1 cellular context compared by ENCODE assay signal in the genomic region with DNA sequence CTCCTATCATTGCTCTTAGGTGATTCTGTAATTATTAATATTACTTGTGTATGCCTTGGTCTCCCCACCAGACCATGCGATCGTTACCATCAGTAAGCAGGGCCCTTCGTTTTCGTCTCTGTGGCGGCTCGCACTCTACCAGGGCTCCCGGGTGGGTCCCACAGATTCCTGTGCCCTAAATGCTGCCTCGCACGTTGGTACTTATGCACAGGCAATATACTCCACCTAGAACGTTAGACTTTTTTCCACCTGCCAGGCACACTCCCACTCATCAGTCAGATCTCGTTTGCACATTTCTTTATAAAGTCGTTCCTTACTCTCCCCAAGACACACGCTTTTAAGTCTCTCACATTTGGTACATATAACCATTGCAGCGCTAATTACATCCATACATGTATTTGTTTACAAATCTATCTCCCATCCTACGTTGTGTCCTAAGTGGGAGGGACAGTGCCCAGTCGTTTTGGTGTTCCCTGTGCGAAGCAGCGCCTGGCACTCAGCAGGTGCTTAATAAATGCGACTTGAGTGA.
A peak's percentile ranks its signal among the peaks of the same experiment; 100 is the strongest.
TF ChIP-seq lines count a peak whose summit lies in the region.

No MANE protein-coding gene starts in this region.

TF ChIP-seq in K562, 482 proteins besides CTCF, POLR2A, EP300 and RAD21 (continued from another document and continues in another):
- TF ChIP-seq, protein P1, sequence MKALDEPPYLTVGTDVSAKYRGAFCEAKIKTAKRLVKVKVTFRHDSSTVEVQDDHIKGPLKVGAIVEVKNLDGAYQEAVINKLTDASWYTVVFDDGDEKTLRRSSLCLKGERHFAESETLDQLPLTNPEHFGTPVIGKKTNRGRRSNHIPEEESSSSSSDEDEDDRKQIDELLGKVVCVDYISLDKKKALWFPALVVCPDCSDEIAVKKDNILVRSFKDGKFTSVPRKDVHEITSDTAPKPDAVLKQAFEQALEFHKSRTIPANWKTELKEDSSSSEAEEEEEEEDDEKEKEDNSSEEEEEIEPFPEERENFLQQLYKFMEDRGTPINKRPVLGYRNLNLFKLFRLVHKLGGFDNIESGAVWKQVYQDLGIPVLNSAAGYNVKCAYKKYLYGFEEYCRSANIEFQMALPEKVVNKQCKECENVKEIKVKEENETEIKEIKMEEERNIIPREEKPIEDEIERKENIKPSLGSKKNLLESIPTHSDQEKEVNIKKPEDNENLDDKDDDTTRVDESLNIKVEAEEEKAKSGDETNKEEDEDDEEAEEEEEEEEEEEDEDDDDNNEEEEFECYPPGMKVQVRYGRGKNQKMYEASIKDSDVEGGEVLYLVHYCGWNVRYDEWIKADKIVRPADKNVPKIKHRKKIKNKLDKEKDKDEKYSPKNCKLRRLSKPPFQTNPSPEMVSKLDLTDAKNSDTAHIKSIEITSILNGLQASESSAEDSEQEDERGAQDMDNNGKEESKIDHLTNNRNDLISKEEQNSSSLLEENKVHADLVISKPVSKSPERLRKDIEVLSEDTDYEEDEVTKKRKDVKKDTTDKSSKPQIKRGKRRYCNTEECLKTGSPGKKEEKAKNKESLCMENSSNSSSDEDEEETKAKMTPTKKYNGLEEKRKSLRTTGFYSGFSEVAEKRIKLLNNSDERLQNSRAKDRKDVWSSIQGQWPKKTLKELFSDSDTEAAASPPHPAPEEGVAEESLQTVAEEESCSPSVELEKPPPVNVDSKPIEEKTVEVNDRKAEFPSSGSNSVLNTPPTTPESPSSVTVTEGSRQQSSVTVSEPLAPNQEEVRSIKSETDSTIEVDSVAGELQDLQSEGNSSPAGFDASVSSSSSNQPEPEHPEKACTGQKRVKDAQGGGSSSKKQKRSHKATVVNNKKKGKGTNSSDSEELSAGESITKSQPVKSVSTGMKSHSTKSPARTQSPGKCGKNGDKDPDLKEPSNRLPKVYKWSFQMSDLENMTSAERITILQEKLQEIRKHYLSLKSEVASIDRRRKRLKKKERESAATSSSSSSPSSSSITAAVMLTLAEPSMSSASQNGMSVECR (CRISPR knock-in tag; IDR thresholded peaks at IDR 0.05) = no peak
- no peak for TF ChIP-seq ZNF551 (CRISPR knock-in tag; IDR thresholded peaks at IDR 0.05)
- no peak for TF ChIP-seq TRIM28 (IDR thresholded peaks at IDR 0.05)
- TF ChIP-seq, protein P2, sequence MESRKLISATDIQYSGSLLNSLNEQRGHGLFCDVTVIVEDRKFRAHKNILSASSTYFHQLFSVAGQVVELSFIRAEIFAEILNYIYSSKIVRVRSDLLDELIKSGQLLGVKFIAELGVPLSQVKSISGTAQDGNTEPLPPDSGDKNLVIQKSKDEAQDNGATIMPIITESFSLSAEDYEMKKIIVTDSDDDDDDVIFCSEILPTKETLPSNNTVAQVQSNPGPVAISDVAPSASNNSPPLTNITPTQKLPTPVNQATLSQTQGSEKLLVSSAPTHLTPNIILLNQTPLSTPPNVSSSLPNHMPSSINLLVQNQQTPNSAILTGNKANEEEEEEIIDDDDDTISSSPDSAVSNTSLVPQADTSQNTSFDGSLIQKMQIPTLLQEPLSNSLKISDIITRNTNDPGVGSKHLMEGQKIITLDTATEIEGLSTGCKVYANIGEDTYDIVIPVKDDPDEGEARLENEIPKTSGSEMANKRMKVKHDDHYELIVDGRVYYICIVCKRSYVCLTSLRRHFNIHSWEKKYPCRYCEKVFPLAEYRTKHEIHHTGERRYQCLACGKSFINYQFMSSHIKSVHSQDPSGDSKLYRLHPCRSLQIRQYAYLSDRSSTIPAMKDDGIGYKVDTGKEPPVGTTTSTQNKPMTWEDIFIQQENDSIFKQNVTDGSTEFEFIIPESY (CRISPR knock-in tag; IDR thresholded peaks at IDR 0.05) = no peak; the same call in 1 of the 2 replicates
- TF ChIP-seq SAP30 (IDR thresholded peaks at IDR 0.05; ENCODE audit: borderline replicate concordance, insufficient read depth, low read depth, low read length, poor library complexity, severe bottlenecking) = peak; percentile 90
- TF ChIP-seq PCBP2 (IDR thresholded peaks at IDR 0.05; ENCODE audit: low read depth, low read length, poor library complexity, severe bottlenecking) = no peak
- no peak for TF ChIP-seq EP400 (IDR thresholded peaks at IDR 0.05)
- TF ChIP-seq, protein P3, sequence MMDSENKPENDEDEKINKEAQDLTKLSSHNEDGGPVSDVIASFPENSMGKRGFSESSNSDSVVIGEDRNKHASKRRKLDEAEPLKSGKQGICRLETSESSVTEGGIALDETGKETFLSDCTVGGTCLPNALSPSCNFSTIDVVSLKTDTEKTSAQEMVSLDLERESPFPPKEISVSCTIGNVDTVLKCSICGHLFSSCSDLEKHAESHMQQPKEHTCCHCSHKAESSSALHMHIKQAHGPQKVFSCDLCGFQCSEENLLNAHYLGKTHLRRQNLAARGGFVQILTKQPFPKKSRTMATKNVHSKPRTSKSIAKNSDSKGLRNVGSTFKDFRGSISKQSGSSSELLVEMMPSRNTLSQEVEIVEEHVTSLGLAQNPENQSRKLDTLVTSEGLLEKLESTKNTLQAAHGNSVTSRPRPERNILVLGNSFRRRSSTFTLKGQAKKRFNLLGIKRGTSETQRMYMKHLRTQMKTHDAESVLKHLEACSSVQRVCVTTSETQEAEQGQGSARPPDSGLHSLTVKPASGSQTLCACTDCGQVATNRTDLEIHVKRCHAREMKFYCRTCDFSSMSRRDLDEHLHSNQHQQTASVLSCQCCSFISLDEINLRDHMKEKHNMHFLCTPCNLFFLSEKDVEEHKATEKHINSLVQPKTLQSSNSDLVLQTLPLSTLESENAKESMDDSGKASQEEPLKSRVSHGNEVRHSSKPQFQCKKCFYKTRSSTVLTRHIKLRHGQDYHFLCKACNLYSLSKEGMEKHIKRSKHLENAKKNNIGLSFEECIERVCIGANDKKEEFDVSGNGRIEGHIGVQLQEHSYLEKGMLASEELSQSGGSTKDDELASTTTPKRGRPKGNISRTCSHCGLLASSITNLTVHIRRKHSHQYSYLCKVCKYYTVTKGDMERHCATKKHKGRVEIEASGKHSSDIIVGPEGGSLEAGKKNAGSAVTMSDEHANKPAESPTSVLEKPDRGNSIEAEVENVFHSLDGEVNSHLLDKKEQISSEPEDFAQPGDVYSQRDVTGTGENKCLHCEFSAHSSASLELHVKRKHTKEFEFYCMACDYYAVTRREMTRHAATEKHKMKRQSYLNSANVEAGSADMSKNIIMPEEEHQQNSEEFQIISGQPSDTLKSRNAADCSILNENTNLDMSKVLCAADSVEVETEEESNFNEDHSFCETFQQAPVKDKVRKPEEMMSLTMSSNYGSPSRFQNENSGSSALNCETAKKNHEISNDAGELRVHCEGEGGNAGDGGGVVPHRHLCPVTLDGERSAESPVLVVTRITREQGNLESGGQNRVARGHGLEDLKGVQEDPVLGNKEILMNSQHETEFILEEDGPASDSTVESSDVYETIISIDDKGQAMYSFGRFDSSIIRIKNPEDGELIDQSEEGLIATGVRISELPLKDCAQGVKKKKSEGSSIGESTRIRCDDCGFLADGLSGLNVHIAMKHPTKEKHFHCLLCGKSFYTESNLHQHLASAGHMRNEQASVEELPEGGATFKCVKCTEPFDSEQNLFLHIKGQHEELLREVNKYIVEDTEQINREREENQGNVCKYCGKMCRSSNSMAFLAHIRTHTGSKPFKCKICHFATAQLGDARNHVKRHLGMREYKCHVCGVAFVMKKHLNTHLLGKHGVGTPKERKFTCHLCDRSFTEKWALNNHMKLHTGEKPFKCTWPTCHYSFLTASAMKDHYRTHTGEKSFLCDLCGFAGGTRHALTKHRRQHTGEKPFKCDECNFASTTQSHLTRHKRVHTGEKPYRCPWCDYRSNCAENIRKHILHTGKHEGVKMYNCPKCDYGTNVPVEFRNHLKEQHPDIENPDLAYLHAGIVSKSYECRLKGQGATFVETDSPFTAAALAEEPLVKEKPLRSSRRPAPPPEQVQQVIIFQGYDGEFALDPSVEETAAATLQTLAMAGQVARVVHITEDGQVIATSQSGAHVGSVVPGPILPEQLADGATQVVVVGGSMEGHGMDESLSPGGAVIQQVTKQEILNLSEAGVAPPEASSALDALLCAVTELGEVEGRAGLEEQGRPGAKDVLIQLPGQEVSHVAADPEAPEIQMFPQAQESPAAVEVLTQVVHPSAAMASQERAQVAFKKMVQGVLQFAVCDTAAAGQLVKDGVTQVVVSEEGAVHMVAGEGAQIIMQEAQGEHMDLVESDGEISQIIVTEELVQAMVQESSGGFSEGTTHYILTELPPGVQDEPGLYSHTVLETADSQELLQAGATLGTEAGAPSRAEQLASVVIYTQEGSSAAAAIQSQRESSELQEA (IDR thresholded peaks at IDR 0.05; ENCODE audit: low read depth) = no peak
- no peak for TF ChIP-seq MEIS2 (IDR thresholded peaks at IDR 0.05; ENCODE audit: partially characterized antibody)
- TF ChIP-seq SP1 (CRISPR knock-in tag; IDR thresholded peaks at IDR 0.05) = peak; percentile 29; the same call in 1 of the 2 replicates
- TF ChIP-seq, protein P4, sequence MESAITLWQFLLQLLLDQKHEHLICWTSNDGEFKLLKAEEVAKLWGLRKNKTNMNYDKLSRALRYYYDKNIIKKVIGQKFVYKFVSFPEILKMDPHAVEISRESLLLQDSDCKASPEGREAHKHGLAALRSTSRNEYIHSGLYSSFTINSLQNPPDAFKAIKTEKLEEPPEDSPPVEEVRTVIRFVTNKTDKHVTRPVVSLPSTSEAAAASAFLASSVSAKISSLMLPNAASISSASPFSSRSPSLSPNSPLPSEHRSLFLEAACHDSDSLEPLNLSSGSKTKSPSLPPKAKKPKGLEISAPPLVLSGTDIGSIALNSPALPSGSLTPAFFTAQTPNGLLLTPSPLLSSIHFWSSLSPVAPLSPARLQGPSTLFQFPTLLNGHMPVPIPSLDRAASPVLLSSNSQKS (CRISPR knock-in tag; IDR thresholded peaks at IDR 0.05) = no peak
- no peak for TF ChIP-seq ZNF354B (CRISPR knock-in tag; IDR thresholded peaks at IDR 0.05)
- no peak for TF ChIP-seq CC2D1A (IDR thresholded peaks at IDR 0.05)
- TF ChIP-seq HMG20B (CRISPR knock-in tag; IDR thresholded peaks at IDR 0.05) = no peak
- TF ChIP-seq CREM (IDR thresholded peaks at IDR 0.05; ENCODE audit: low read depth) = no peak
- TF ChIP-seq, protein P5, sequence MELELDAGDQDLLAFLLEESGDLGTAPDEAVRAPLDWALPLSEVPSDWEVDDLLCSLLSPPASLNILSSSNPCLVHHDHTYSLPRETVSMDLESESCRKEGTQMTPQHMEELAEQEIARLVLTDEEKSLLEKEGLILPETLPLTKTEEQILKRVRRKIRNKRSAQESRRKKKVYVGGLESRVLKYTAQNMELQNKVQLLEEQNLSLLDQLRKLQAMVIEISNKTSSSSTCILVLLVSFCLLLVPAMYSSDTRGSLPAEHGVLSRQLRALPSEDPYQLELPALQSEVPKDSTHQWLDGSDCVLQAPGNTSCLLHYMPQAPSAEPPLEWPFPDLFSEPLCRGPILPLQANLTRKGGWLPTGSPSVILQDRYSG (tag; conservative IDR thresholded peaks at IDR 0.05; ENCODE audit: low read depth) = no peak
- TF ChIP-seq RB1 (IDR thresholded peaks at IDR 0.05; ENCODE audit: low read depth) = no peak
- no peak for TF ChIP-seq ZNF41 (CRISPR knock-in tag; conservative IDR thresholded peaks at IDR 0.05)
- TF ChIP-seq EWSR1 (IDR thresholded peaks at IDR 0.05; ENCODE audit: borderline replicate concordance, low read depth, partially characterized antibody) = no peak
- no peak for TF ChIP-seq POLR3G (IDR thresholded peaks at IDR 0.05; ENCODE audit: extremely low read depth, insufficient read length, insufficient replicate concordance)
